ENCODE assay signal across 11 cellular contexts in the genomic region with DNA sequence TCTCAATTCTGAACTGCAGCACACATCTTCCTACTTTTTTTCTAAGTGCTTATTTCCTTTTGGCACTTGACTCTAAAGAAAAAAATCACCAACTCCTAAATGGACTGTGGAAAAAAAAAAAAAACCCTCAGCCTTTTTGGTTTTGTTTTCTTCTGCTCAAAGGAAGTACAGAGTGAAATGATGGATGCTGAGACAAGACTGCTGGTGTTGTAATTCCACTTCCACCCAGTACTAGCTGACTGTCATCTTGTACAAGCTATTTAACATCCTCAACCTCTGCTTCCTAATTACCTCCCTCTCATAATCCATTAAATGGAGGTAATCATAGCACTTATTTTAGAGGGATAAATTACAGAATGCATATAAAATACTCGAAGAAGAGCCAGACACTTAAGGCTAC.
DNase-seq lines count a peak whose midpoint lies in the region; ATAC-seq and TF ChIP-seq lines count a peak whose summit lies in the region.
"Had no signal": no experiment of that assay in that cellular context is flagged by ENCODE, and none has a peak within 500 bp of the region (broad histone marks: within the 10 kb centered on the region; RNA-seq: fewer than 3 reads in every experiment).

No MANE protein-coding gene starts in this region.

- no peak for TF ChIP-seq POLR2A in breast epithelium (IDR thresholded peaks at IDR 0.05)

- H3K9me3 ChIP-seq in right atrium auricular region (no peaks in the 10 kb centered on the region), breast epithelium (no peaks in the 10 kb centered on the region)

- peaks cover 3 to 17% (median 10%) of the 10 kb centered on the region in 4 donors for H3K4me1 Mint-ChIP-seq in naive thymus-derived CD8-positive, alpha-beta T cell

- DNase-seq in Right ventricle myocardium inferior (ENCODE audit: missing footprints) (no peak), right atrium auricular region (ENCODE audit: low spot score) (no peak), SK-MEL-5 (ENCODE audit: low read depth, low spot score) (peak; percentile 11), left ventricle myocardium superior (no peak), breast epithelium (ENCODE audit: low spot score in 2 of 2) (no peak), NCI-H1930 (lab: John Stamatoyannopoulos, UW) (no peak)
- DNase-seq in naive thymus-derived CD8-positive, alpha-beta T cell, result no peak
- DNase-seq: NCI-H446 treated with DMSO at 0.1 percent for 48 hours had no signal

- no peaks in the 10 kb centered on the region for H3K9me3 Mint-ChIP-seq in naive thymus-derived CD8-positive, alpha-beta T cell

- H3K27me3 Mint-ChIP-seq in naive thymus-derived CD8-positive, alpha-beta T cell, result no peaks in the 10 kb centered on the region

- intact Hi-C loops in Right ventricle myocardium inferior (cut with DNase I) (no loop called here), left ventricle myocardium superior (cut with micrococcal nuclease) (no loop called here), breast epithelium (cut with DNase I; ENCODE audit: low total_unique reads) (no loop called here)

- H3K4me3 ChIP-seq in right atrium auricular region (no peak overlapping the region), breast epithelium (no peak overlapping the region)

- peak; percentile 59 for ATAC-seq in Right ventricle myocardium inferior
- ATAC-seq in left ventricle myocardium superior, result peak; percentile 60
- no peak for ATAC-seq in GM21367 (IDR thresholded peaks at IDR 0.05; ENCODE audit: unreplicated experiment)
- ATAC-seq in naive thymus-derived CD8-positive, alpha-beta T cell, result no peak

- H3K4me1 ChIP-seq in right atrium auricular region (peaks cover 0 to 10% of the 10 kb centered on the region in 2 donors), breast epithelium (no peaks in the 10 kb centered on the region)

- POLR2A ChIA-PET in naive thymus-derived CD8-positive, alpha-beta T cell (lab: Charles Lee), result interaction anchor here (1.1 kb wide), 1 partner anchor 10 kb away, joined by 3 read pairs; no protein-coding TSS in a partner anchor

- no peak overlapping the region for H3K4me3 Mint-ChIP-seq in naive thymus-derived CD8-positive, alpha-beta T cell

- no peaks in the 10 kb centered on the region for H3K27me3 ChIP-seq in right atrium auricular region
- no peaks in the 10 kb centered on the region for H3K27me3 ChIP-seq in breast epithelium
- H3K27me3 ChIP-seq: brain microvascular endothelial cell had no signal

- TF ChIP-seq CTCF in right atrium auricular region (IDR thresholded peaks at IDR 0.05), result no peak
- TF ChIP-seq CTCF in breast epithelium (IDR thresholded peaks at IDR 0.05), result peak in 1 of 3 donors; percentile 15

- in situ Hi-C loops in SK-MEL-5 (cut with HindIII; ENCODE audit: low pct_unique_long_range_greater_than_20kb, low sequenced_read_pairs), result no loop called here

- peaks cover 0 to 20% (median 11%) of the 10 kb centered on the region in 3 donors for H3K36me3 Mint-ChIP-seq in naive thymus-derived CD8-positive, alpha-beta T cell

- H3K27ac ChIP-seq in right atrium auricular region (no peak overlapping the region), breast epithelium (peak overlapping the region in 1 of 2 donors; percentile 50)
- H3K27ac ChIP-seq: C4-2B had no signal

- no peak overlapping the region for H3K27ac Mint-ChIP-seq in naive thymus-derived CD8-positive, alpha-beta T cell

- H3K36me3 ChIP-seq in right atrium auricular region (no peaks in the 10 kb centered on the region), breast epithelium (no peaks in the 10 kb centered on the region)
- H3K36me3 ChIP-seq: brain microvascular endothelial cell had no signal

Comparison
In these comparisons a context has a peak if more than half of its experiments do, and no peak if none do; other contexts are left out.
1. ATAC-seq: peak in Right ventricle myocardium inferior (single experiment) and left ventricle myocardium superior (single experiment); none in GM21367 (single experiment) and naive thymus-derived CD8-positive, alpha-beta T cell (0 of 2).